In genomic region chr11:65892137-65892540, GRCh38 we compare ENCODE assay signal across 8 cellular contexts. TPM values are rescaled to one million over a fixed set of nuclear protein-coding genes. Genes with fewer than 3 reads are reported as not detected.
DNase-seq lines count a peak whose midpoint lies in the region; ATAC-seq and TF ChIP-seq lines count a peak whose summit lies in the region.
"Not testable (repeated sequence)": the region's sequence is repeated elsewhere in the genome, so short reads cannot be mapped to it uniquely, and the experiment has no call there.

No MANE protein-coding gene starts in this region.

- peak overlapping the region; percentile 94 for H3K4me3 Mint-ChIP-seq in activated CD4-positive, alpha-beta T cell treated with anti-CD3 and anti-CD28 coated beads for 36 hours

- 36% methylated on average over 4 of the region's 5 CpGs for WGBS in esophagus muscularis mucosa
- WGBS in right lobe of liver (ENCODE audit: insufficient coverage, low coverage, low lambda C conversion rate, missing lambda C conversion rate) = no CpG with 5 or more reads among the region's 5 CpGs
- WGBS in prostate gland = 65% methylated on average over 5 of the region's 5 CpGs

- H3K9me3 ChIP-seq in esophagus muscularis mucosa, right lobe of liver, prostate gland, tibial artery: not testable (repeated sequence)

- TF ChIP-seq CTCF in astrocyte of the cerebellum (IDR thresholded peaks at IDR 0.05; ENCODE audit: low read depth, low read length, missing control alignments); esophagus muscularis mucosa (IDR thresholded peaks at IDR 0.05); right lobe of liver (IDR thresholded peaks at IDR 0.05); prostate gland (IDR thresholded peaks at IDR 0.05); tibial artery (IDR thresholded peaks at IDR 0.05): not testable (repeated sequence)

- peak; percentile 51 for DNase-seq in Daoy (ENCODE audit: low read depth)
- DNase-seq in M059J (ENCODE audit: low read depth) = peak; percentile 71
- peak; percentile 71 for DNase-seq in activated CD4-positive, alpha-beta T cell treated with anti-CD3 and anti-CD28 coated beads for 36 hours
- DNase-seq in astrocyte of the cerebellum (ENCODE audit: low read depth); esophagus muscularis mucosa (ENCODE audit: extremely low spot score); right lobe of liver; prostate gland (ENCODE audit: low spot score); tibial artery: not testable (repeated sequence)

- H3K27me3 ChIP-seq in esophagus muscularis mucosa; right lobe of liver; prostate gland (replicated peaks; ENCODE audit: insufficient read depth); tibial artery: not testable (repeated sequence)

- H3K4me3 ChIP-seq in astrocyte of the cerebellum (ENCODE audit: low read depth, low read length) = peak overlapping the region; percentile 72
- peak overlapping the region; percentile 71 to 84 (median 82) for H3K4me3 ChIP-seq in esophagus muscularis mucosa
- H3K4me3 ChIP-seq in right lobe of liver = peak overlapping the region; percentile 58 to 67 (median 66)
- H3K4me3 ChIP-seq in prostate gland = peak overlapping the region in 1 of 2 donors; percentile 73
- H3K4me3 ChIP-seq in tibial artery = peak overlapping the region; percentile 61 to 83

- peaks cover 71% of the 10 kb centered on the region for H3K4me1 Mint-ChIP-seq in activated CD4-positive, alpha-beta T cell treated with anti-CD3 and anti-CD28 coated beads for 36 hours

- POLR2A ChIA-PET in activated CD4-positive, alpha-beta T cell treated with anti-CD3 and anti-CD28 coated beads for 36 hours (lab: Charles Lee) = interaction anchor here (6.0 to 6.3 kb wide), 2 partner anchors 8 to 33 kb away, joined by 59 to 68 read pairs; partner anchors contain the start of genes CFL1, FOSL1 and MUS81

- in situ Hi-C loops in astrocyte of the cerebellum (cut with HindIII; ENCODE audit: low sequenced_read_pairs) = not testable (repeated sequence)

- peaks cover 42% of the 10 kb centered on the region for H3K36me3 Mint-ChIP-seq in activated CD4-positive, alpha-beta T cell treated with anti-CD3 and anti-CD28 coated beads for 36 hours (ENCODE audit: low read depth)

- TF ChIP-seq EP300 in esophagus muscularis mucosa (IDR thresholded peaks at IDR 0.05) = not testable (repeated sequence)

- intact Hi-C loops in activated CD4-positive, alpha-beta T cell treated with anti-CD3 and anti-CD28 coated beads for 36 hours (cut with DNase I, micrococcal nuclease) = loop anchor here (5.0 to 10.0 kb wide), 2 partner anchors 375 to 467 kb away; partner anchors contain the start of genes NEAT1 (in 1 of the 2) and RAB1B (in 1 of the 2)
- intact Hi-C loops in esophagus muscularis mucosa (cut with DNase I); right lobe of liver (cut with DNase I); prostate gland (cut with DNase I); tibial artery (cut with DNase I; ENCODE audit: low total_unique reads): not testable (repeated sequence)

- not testable (repeated sequence) for H3K36me3 ChIP-seq in esophagus muscularis mucosa, right lobe of liver, prostate gland, tibial artery

- H3K4me1 ChIP-seq in esophagus muscularis mucosa (peaks cover 49 to 65% (median 62%) of the 10 kb centered on the region in 4 donors), right lobe of liver (peaks cover 0 to 32% (median 8%) of the 10 kb centered on the region in 4 donors), prostate gland (replicated peaks) (peaks cover 17% of the 10 kb centered on the region), tibial artery (peaks cover 6 to 59% (median 49%) of the 10 kb centered on the region in 4 donors)

- TF ChIP-seq POLR2A in esophagus muscularis mucosa (IDR thresholded peaks at IDR 0.05; ENCODE audit: low read depth); right lobe of liver (IDR thresholded peaks at IDR 0.05); prostate gland (IDR thresholded peaks at IDR 0.05): not testable (repeated sequence)

- H3K27ac ChIP-seq in esophagus muscularis mucosa (replicated peaks in 1 of 4) (peak overlapping the region; percentile 96 to 100 (median 98)), right lobe of liver (peak overlapping the region; percentile 62 to 89 (median 88)), prostate gland (peak overlapping the region; percentile 89 to 93), tibial artery (peak overlapping the region; percentile 93 to 95)

- not testable (repeated sequence) for ATAC-seq in activated CD4-positive, alpha-beta T cell treated with anti-CD3 and anti-CD28 coated beads for 36 hours; right lobe of liver

- H3K27ac Mint-ChIP-seq in activated CD4-positive, alpha-beta T cell treated with anti-CD3 and anti-CD28 coated beads for 36 hours = peak overlapping the region; percentile 82

- not testable (repeated sequence) for H3K27me3 Mint-ChIP-seq in activated CD4-positive, alpha-beta T cell treated with anti-CD3 and anti-CD28 coated beads for 36 hours

- CTCF ChIA-PET in activated CD4-positive, alpha-beta T cell treated with anti-CD3 and anti-CD28 coated beads for 36 hours (lab: Charles Lee) = interaction anchor here (0.7 to 10.8 kb wide), 5 partner anchors 9 to 175 kb away, joined by 3 to 210 read pairs (median 6); partner anchors contain the start of genes CFL1 and MUS81

- H3K9me3 Mint-ChIP-seq in activated CD4-positive, alpha-beta T cell treated with anti-CD3 and anti-CD28 coated beads for 36 hours (ENCODE audit: low read depth) = not testable (repeated sequence)

RNA-seq across cellular contexts. Expression of gene CCDC85B, which starts 1.7 kb away (rescaled TPM):
- 43.7 and 61.0 TPM in 2 replicates for total RNA-seq in Daoy (2014; rRNA removed; shearing (Covaris generic))
- total RNA-seq in M059J (2014; rRNA removed; shearing (Covaris generic)) = 57.1 and 95.3 TPM in 2 replicates
- total RNA-seq in activated CD4-positive, alpha-beta T cell treated with anti-CD3 and anti-CD28 coated beads for 36 hours = 10 to 100 TPM; 25.5 to 45.0 TPM
- total RNA-seq in esophagus muscularis mucosa (10 to 100 TPM; 63.5 to 99.5 (median 84.6) TPM), right lobe of liver (10 to 100 TPM in 2 of 6 experiments, 1 to 10 TPM in 4; 4.9 to 19.2 (median 6.6) TPM), prostate gland (10 to 100 TPM; 40.4 to 55.0 TPM)

RNA-seq across cellular contexts. Expression of gene FIBP, which starts 3.9 kb away (rescaled TPM):
- total RNA-seq in Daoy (2014; rRNA removed; shearing (Covaris generic)) = 104 and 124 TPM in 2 replicates
- total RNA-seq in M059J (2014; rRNA removed; shearing (Covaris generic)) = 149 and 165 TPM in 2 replicates
- 100 to 1,000 TPM in 1 of 2 experiments, 10 to 100 TPM in 1; 95.4 to 121 TPM for total RNA-seq in activated CD4-positive, alpha-beta T cell treated with anti-CD3 and anti-CD28 coated beads for 36 hours
- total RNA-seq in esophagus muscularis mucosa = 10 to 100 TPM; 33.2 to 74.3 (median 48.6) TPM
- 10 to 100 TPM; 19.4 to 66.1 (median 23.3) TPM for total RNA-seq in right lobe of liver
- total RNA-seq in prostate gland = 100 to 1,000 TPM in 1 of 2 donors, 10 to 100 TPM in 1; 87.7 to 151 TPM

RNA-seq across cellular contexts. Expression of gene FOSL1, which starts 8.0 kb away (rescaled TPM):
- total RNA-seq in Daoy (2014; rRNA removed; shearing (Covaris generic)) = 54.0 and 59.3 TPM in 2 replicates
- 253 and 286 TPM in 2 replicates for total RNA-seq in M059J (2014; rRNA removed; shearing (Covaris generic))
- 10 to 100 TPM; 11.1 to 11.3 TPM for total RNA-seq in activated CD4-positive, alpha-beta T cell treated with anti-CD3 and anti-CD28 coated beads for 36 hours
- total RNA-seq in esophagus muscularis mucosa (10 to 100 TPM in 1 of 4 donors, 1 to 10 TPM in 2, not detected in 1; 3.2 to 47.2 (median 8.7) TPM), right lobe of liver (1 to 10 TPM in 1 of 6 experiments, under 1 TPM in 3, not detected in 2; 0.35 to 1.2 (median 0.89) TPM), prostate gland (1 to 10 TPM; 2.6 to 3.4 TPM)

RNA-seq across cellular contexts. Expression of gene CTSW, which starts 12.5 kb away (rescaled TPM):
- 0.11 TPM in 1 of 2 replicates, not detected in the other for total RNA-seq in Daoy (2014; rRNA removed; shearing (Covaris generic))
- total RNA-seq in M059J (2014; rRNA removed; shearing (Covaris generic)) = 0.49 and 1.5 TPM in 2 replicates
- 1 to 10 TPM; 1.7 TPM for total RNA-seq in activated CD4-positive, alpha-beta T cell treated with anti-CD3 and anti-CD28 coated beads for 36 hours
- 1 to 10 TPM in 3 of 4 donors, under 1 TPM in 1; 0.83 to 2.7 (median 1.5) TPM for total RNA-seq in esophagus muscularis mucosa
- total RNA-seq in right lobe of liver = 1 to 10 TPM in 3 of 6 experiments, under 1 TPM in 3; 0.49 to 1.3 (median 1.0) TPM
- total RNA-seq in prostate gland = 1 to 10 TPM; 1.3 to 1.8 TPM

RNA-seq across cellular contexts. Expression of gene EFEMP2, which starts 19.5 kb away (rescaled TPM):
- total RNA-seq in Daoy (2014; rRNA removed; shearing (Covaris generic)) = 7.1 and 7.4 TPM in 2 replicates
- total RNA-seq in M059J (2014; rRNA removed; shearing (Covaris generic)) = 14.4 and 25.3 TPM in 2 replicates
- total RNA-seq in activated CD4-positive, alpha-beta T cell treated with anti-CD3 and anti-CD28 coated beads for 36 hours = 10 to 100 TPM; 20.2 to 23.4 TPM
- 100 to 1,000 TPM in 1 of 4 donors, 10 to 100 TPM in 3; 71.8 to 111 (median 82.2) TPM for total RNA-seq in esophagus muscularis mucosa
- 10 to 100 TPM in 1 of 6 experiments, 1 to 10 TPM in 5; 5.1 to 13.9 (median 7.8) TPM for total RNA-seq in right lobe of liver
- 10 to 100 TPM; 40.0 to 84.5 TPM for total RNA-seq in prostate gland
